In genomic region chr10:110209399-110209925, GRCh38 we compare ENCODE assay signal across 8 cellular contexts. TPM values are rescaled to one million over a fixed set of nuclear protein-coding genes. Genes with fewer than 3 reads are reported as not detected.
DNase-seq lines count a peak whose midpoint lies in the region; ATAC-seq and TF ChIP-seq lines count a peak whose summit lies in the region.

No MANE protein-coding gene starts in this region.

- peak overlapping the region; percentile 86 for H3K9ac ChIP-seq in OCI-LY1 (ENCODE audit: low read length)

- no peaks in the 10 kb centered on the region for H3K9me3 Mint-ChIP-seq in neural crest cell

- DNase-seq in activated CD4-positive, CD25-positive, alpha-beta regulatory T cell (lab: John Stamatoyannopoulos, UW) = peak; percentile 23 to 46 (median 40)
- DNase-seq in activated naive CD4-positive, alpha-beta T cell treated with Interleukin-2 at 50 U/mL for 16 hours = peak; percentile 72
- DNase-seq in fibroblast of villous mesenchyme (ENCODE audit: low read depth) = peak; percentile 68
- DNase-seq in neural crest cell (ENCODE audit: low read depth, low spot score) = peak; percentile 59
- DNase-seq in tibial nerve (ENCODE audit: low spot score in 2 of 2) = peak in 1 of 2 donors; percentile 60
- DNase-seq in D341Med (ENCODE audit: low spot score) = no peak

- H3K36me3 ChIP-seq in OCI-LY1 (ENCODE audit: insufficient read depth, low read length) (no peaks in the 10 kb centered on the region), tibial nerve (no peaks in the 10 kb centered on the region)

- H3K4me1 Mint-ChIP-seq in neural crest cell = peaks cover 51% of the 10 kb centered on the region

- peaks cover 11% of the 10 kb centered on the region for H3K27me3 Mint-ChIP-seq in neural crest cell (ENCODE audit: low read depth)

- TF ChIP-seq EP300 in tibial nerve (IDR thresholded peaks at IDR 0.05) = peak in 1 of 2 donors; percentile 64

- peak overlapping the region; percentile 98 for H3K4me3 Mint-ChIP-seq in neural crest cell

- 0 out of 2 replicates have a peak overlapping the region, but pooled peaks have one; percentile 7 for H2AFZ ChIP-seq in OCI-LY1 (ENCODE audit: low read length)

- no peak for ATAC-seq in activated CD4-positive, CD25-positive, alpha-beta regulatory T cell treated with anti-CD3 and anti-CD28 coated beads, Interleukin-2, amount 50 U/mL, for 24 hours

- H3K9me3 ChIP-seq in OCI-LY1 (ENCODE audit: low read length) (no peaks in the 10 kb centered on the region), tibial nerve (no peaks in the 10 kb centered on the region)

- peak overlapping the region; percentile 92 for H3K27ac Mint-ChIP-seq in neural crest cell (ENCODE audit: unreplicated experiment)

- peak overlapping the region; percentile 84 for H3K4me3 ChIP-seq in OCI-LY1 (ENCODE audit: low read depth, low read length, poor library complexity, severe bottlenecking)
- H3K4me3 ChIP-seq in fibroblast of villous mesenchyme (ENCODE audit: low read depth, low read length) = peak overlapping the region; percentile 73
- peak overlapping the region; percentile 61 to 95 (median 84) for H3K4me3 ChIP-seq in tibial nerve

- peak overlapping the region; percentile 92 for H3K27ac ChIP-seq in OCI-LY1 (ENCODE audit: low read depth, low read length, poor library complexity, severe bottlenecking)
- H3K27ac ChIP-seq in tibial nerve = peak overlapping the region; percentile 88 to 100 (median 95)

- H3K9me2 ChIP-seq in OCI-LY1 (ENCODE audit: low read depth, low read length) = no peaks in the 10 kb centered on the region

- TF ChIP-seq POLR2A in tibial nerve (IDR thresholded peaks at IDR 0.05) = peak in 1 of 2 donors; percentile 7

- WGBS in tibial nerve, 2 donors = 1% methylated on average over 21 to 23 of the region's 24 CpGs

- no peaks in the 10 kb centered on the region for H3K36me3 Mint-ChIP-seq in neural crest cell (ENCODE audit: low read depth)

- H3K4me2 ChIP-seq in OCI-LY1 (ENCODE audit: low read length) = peak overlapping the region; percentile 97

- H3F3A ChIP-seq in OCI-LY1 (ENCODE audit: insufficient read depth, low read length) = peaks cover 9% of the 10 kb centered on the region; the same call in 1 of the 2 replicates

- H3K79me2 ChIP-seq in OCI-LY1 (ENCODE audit: insufficient read depth, low read length) = no peaks in the 10 kb centered on the region

- TF ChIP-seq CTCF in OCI-LY1 (IDR thresholded peaks at IDR 0.05; ENCODE audit: low read length) (no peak), fibroblast of villous mesenchyme (IDR thresholded peaks at IDR 0.05; ENCODE audit: insufficient read depth, low read depth, low read length) (no peak), neural crest cell (conservative IDR thresholded peaks at IDR 0.05) (no peak), tibial nerve (IDR thresholded peaks at IDR 0.05) (no peak)

- H3K4me1 ChIP-seq in OCI-LY1 (ENCODE audit: insufficient read depth, low read length, severe bottlenecking) (peaks cover 46% of the 10 kb centered on the region), tibial nerve (peaks cover 0 to 30% (median 5%) of the 10 kb centered on the region in 4 donors)

- no peaks in the 10 kb centered on the region for H3K27me3 ChIP-seq in OCI-LY1 (ENCODE audit: insufficient read depth, low read length)
- no peaks in the 10 kb centered on the region for H3K27me3 ChIP-seq in tibial nerve

- no peaks in the 10 kb centered on the region for H4K20me1 ChIP-seq in OCI-LY1 (ENCODE audit: insufficient read depth, low read length)

RNA-seq across cellular contexts. Expression of gene MXI1, which starts 2.1 kb away (rescaled TPM):
- 7.7 and 8.2 TPM in 2 replicates for total RNA-seq in fibroblast of villous mesenchyme
- 18.6 and 20.6 TPM in 2 replicates for total RNA-seq in neural crest cell
- 100 to 1,000 TPM; 103 to 131 (median 123) TPM for total RNA-seq in tibial nerve
